In the genomic region with DNA sequence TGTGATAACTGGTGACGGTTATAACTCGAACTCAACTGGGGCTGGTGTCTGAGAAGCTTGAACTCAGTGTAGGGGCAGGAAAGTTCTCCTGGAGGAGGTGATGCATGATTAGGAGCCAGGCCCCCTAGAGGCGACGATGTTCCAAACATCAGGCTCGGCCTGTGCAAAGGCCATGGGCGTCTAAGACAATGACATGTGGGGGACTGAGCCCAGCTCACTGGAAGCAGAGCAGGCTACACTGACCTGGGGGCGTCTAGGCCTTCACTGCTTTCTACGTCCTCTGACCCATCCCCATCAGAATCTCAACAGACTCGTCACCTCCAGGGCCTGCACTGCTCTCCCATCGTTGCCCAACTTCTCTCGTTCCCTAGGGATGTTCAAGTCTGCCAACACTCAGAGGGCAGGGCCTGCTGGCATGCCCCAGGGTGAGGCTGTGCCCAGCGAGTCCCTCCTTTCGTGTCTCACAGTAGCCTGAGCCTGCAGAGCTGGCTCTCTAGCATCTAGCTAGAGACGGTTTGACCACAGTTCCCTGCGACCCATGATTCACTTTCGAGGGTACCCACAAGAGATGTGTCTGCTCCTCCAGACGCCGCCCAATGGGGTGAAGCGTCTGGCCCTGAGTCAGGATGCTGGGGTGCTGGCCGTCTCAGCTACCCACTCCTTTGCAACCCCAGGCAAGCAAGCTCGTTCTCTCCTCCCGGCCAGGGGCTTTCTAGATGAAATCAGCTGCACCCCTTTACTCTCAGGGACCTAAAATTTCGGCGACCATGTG, we compare ENCODE assay signal across 8 cellular contexts. TPM values are rescaled to one million over a fixed set of nuclear protein-coding genes. Genes with fewer than 3 reads are reported as not detected.
DNase-seq lines count a peak whose midpoint lies in the region; ATAC-seq, FAIRE-seq and TF ChIP-seq lines count a peak whose summit lies in the region.

No MANE protein-coding gene starts in this region.

- H3K36me3 ChIP-seq in BE2C: no peaks in the 10 kb centered on the region
- peaks cover 0 to 13% of the 10 kb centered on the region in 2 donors for H3K36me3 ChIP-seq in adrenal gland (replicated peaks in 1 of 2)
- no peaks in the 10 kb centered on the region for H3K36me3 ChIP-seq in iPS-15b (ENCODE audit: control insufficient read depth, insufficient read depth, low read length)

- peaks cover 10% of the 10 kb centered on the region for H3K4me1 ChIP-seq in BE2C
- H3K4me1 ChIP-seq in adrenal gland (replicated peaks in 1 of 2): peaks cover 20 to 39% of the 10 kb centered on the region in 2 donors
- peaks cover 3% of the 10 kb centered on the region for H3K4me1 ChIP-seq in iPS-15b (ENCODE audit: control insufficient read depth, insufficient read depth, low read length)

- TF ChIP-seq CTCF in BE2C (IDR thresholded peaks at IDR 0.05; ENCODE audit: low read depth, low read length): peak; percentile 77
- TF ChIP-seq CTCF in adrenal gland (IDR thresholded peaks at IDR 0.05): peak; percentile 32 to 59 (median 51)

- peaks cover 39 to 66% (median 52%) of the 10 kb centered on the region in 3 donors for H3K4me1 Mint-ChIP-seq in T-cell

- H3K27ac Mint-ChIP-seq in T-cell: peak overlapping the region; percentile 96 to 97

- H3K4me3 ChIP-seq in BE2C (ENCODE audit: low read depth, low read length) (peak overlapping the region; percentile 88), adrenal gland (peak overlapping the region in 2 of 4 donors; percentile 56 to 92), iPS-15b (ENCODE audit: low read depth, low read length) (peak overlapping the region; percentile 91)

- H3K27me3 Mint-ChIP-seq in T-cell: no peaks in the 10 kb centered on the region

- DNase-seq in BE2C (peak; percentile 70), GM19239 (ENCODE audit: insufficient read length, low spot score) (no peak), LHCN-M2 (ENCODE audit: low read depth) (peak; percentile 85), T-cell (peak; percentile 17 to 66 (median 45)), adrenal gland (peak in 4 of 7 donors; percentile 61 to 77 (median 68))
- peak; percentile 35 to 49 for DNase-seq in stimulated activated CD4-positive, alpha-beta T cell treated with anti-CD3 and anti-CD28 coated beads, Interleukin-15, amount 100 ng/mL, for 1 hour (ENCODE audit: low read depth in 1 of 2, low spot score in 1 of 2)

- CTCF ChIA-PET in T-cell (lab: Charles Lee): interaction anchor here (0.6 to 1.4 kb wide), 4 partner anchors 10 to 88 kb away, joined by 3 to 9 read pairs (median 6); a partner anchor contains a TSS

- intact Hi-C loops in adrenal gland (cut with DNase I): loop anchor here in 1 of 2 donors (10.0 kb wide), 1 partner anchor 88 kb away; no protein-coding TSS in a partner anchor

- H3K27ac ChIP-seq in adrenal gland: peak overlapping the region; percentile 85 to 98 (median 94)

- TF ChIP-seq POLR2A in adrenal gland (IDR thresholded peaks at IDR 0.05): no peak

- H3K9me3 ChIP-seq in BE2C (no peaks in the 10 kb centered on the region), adrenal gland (replicated peaks in 1 of 3) (no peaks in the 10 kb centered on the region), iPS-15b (ENCODE audit: control insufficient read depth, insufficient read depth, low read length) (no peaks in the 10 kb centered on the region)

- WGBS in adrenal gland, 4 donors: 13 to 19% (median 15%) methylated on average over 7 to 24 of the region's 24 CpGs

- H3K9ac ChIP-seq in iPS-15b (ENCODE audit: low read depth, low read length): peak overlapping the region; percentile 54

- peak overlapping the region; percentile 95 to 99 (median 97) for H3K4me3 Mint-ChIP-seq in T-cell

- POLR2A ChIA-PET in T-cell (lab: Charles Lee): no interaction called here

- H3K27me3 ChIP-seq in BE2C (no peaks in the 10 kb centered on the region), adrenal gland (no peaks in the 10 kb centered on the region), iPS-15b (ENCODE audit: control insufficient read depth, insufficient read depth, low read length) (no peaks in the 10 kb centered on the region)

- H3K9me3 Mint-ChIP-seq in T-cell: no peaks in the 10 kb centered on the region

- peaks cover 23% of the 10 kb centered on the region for H3K36me3 Mint-ChIP-seq in T-cell

- ATAC-seq in T-cell (replicated peaks in 1 of 4) (peak; percentile 8 to 24 (median 14)), HG03175 (IDR thresholded peaks at IDR 0.05; ENCODE audit: unreplicated experiment) (no peak)

- FAIRE-seq in GM19239 (lab: Jason Lieb, UNC): peak; percentile 82

RNA-seq across cellular contexts. Expression of a gene that starts 1.1 kb away (rescaled TPM):
- 11.1 TPM for polyA plus RNA-seq in BE2C (2012; ENCODE audit: insufficient read depth, insufficient read length, low read depth)
- total RNA-seq in LHCN-M2 (2014; rRNA removed) (8.0 and 9.8 TPM in 2 replicates), T-cell (100 to 1,000 TPM; 107 to 145 (median 127) TPM), adrenal gland (10 to 100 TPM in 7 of 8 donors, 1 to 10 TPM in 1; 9.2 to 70.0 (median 30.6) TPM)
- 3.0 TPM for polyA plus RNA-seq in LHCN-M2 (2012)
- polyA plus RNA-seq in adrenal gland: 100 to 1,000 TPM in 2 of 3 donors, 1 to 10 TPM in 1; 5.7 to 343 (median 129) TPM

RNA-seq across cellular contexts. Expression of a gene that starts 19.3 kb away (rescaled TPM):
- polyA plus RNA-seq in BE2C (2012; ENCODE audit: insufficient read depth, insufficient read length, low read depth): 71.9 TPM
- total RNA-seq in LHCN-M2 (2014; rRNA removed): 3.2 and 7.4 TPM in 2 replicates
- 7.9 TPM for polyA plus RNA-seq in LHCN-M2 (2012)
- 10 to 100 TPM; 11.1 to 24.9 (median 19.1) TPM for total RNA-seq in T-cell
- total RNA-seq in adrenal gland: 100 to 1,000 TPM; 190 to 425 (median 350) TPM
- 100 to 1,000 TPM; 261 to 668 (median 513) TPM for polyA plus RNA-seq in adrenal gland

Comparison
In these comparisons a context has a peak if more than half of its experiments do, and no peak if none do; other contexts are left out.
1. RNA of a gene that starts 19.3 kb away (total RNA-seq): 190 to 425 TPM in adrenal gland; 11.1 to 24.9 TPM in T-cell and 3.2 to 7.4 TPM in LHCN-M2; every median in the first group is over 4 times any median in the second.